In genomic region chr9:4068449-4068848, GRCh38 we compare ENCODE assay signal across 1 cellular context.
A peak's percentile ranks its signal among the peaks of the same experiment; 100 is the strongest.
TF ChIP-seq lines count a peak whose summit lies in the region.

No MANE protein-coding gene starts in this region.

TF ChIP-seq in HepG2, 621 proteins besides CTCF, POLR2A, EP300 and RAD21 (continued from another document):
- TF ChIP-seq CREBL2 (CRISPR knock-in tag; IDR thresholded peaks at IDR 0.05; ENCODE audit: borderline replicate concordance) (no peak), ZNF674 (CRISPR knock-in tag; IDR thresholded peaks at IDR 0.05; ENCODE audit: low read depth) (no peak), ZSCAN30 (CRISPR knock-in tag; IDR thresholded peaks at IDR 0.05) (no peak), NCOR1 (IDR thresholded peaks at IDR 0.05; ENCODE audit: borderline replicate concordance, low read length) (0 out of 2 replicates have a peak, but pooled peaks have one; percentile 35), HOXA5 (CRISPR knock-in tag; IDR thresholded peaks at IDR 0.05) (peak; percentile 91), ELF4 (CRISPR knock-in tag; IDR thresholded peaks at IDR 0.05; ENCODE audit: borderline replicate concordance) (no peak), HDAC6 (IDR thresholded peaks at IDR 0.05; ENCODE audit: low read depth, low read length) (no peak), FOSL2 (CRISPR knock-in tag; IDR thresholded peaks at IDR 0.05) (peak; percentile 21; the same call in 1 of the 2 replicates), MAFK (conservative IDR thresholded peaks at IDR 0.05 in 1 of 2, IDR thresholded peaks at IDR 0.05 in 1 of 2; ENCODE audit: low read length in 2 of 2) (peak in 1 of 2 experiments; percentile 24; a peak in 1 of 4 replicates), CEBPG (CRISPR knock-in tag; IDR thresholded peaks at IDR 0.05) (peak; percentile 37), FOXA3 (CRISPR knock-in tag; IDR thresholded peaks at IDR 0.05) (peak; percentile 72), TEAD3 (CRISPR knock-in tag; optimal IDR thresholded peaks at IDR 0.05; ENCODE audit: borderline replicate concordance) (peak; percentile 12), ARID3A (IDR thresholded peaks at IDR 0.05; ENCODE audit: low read depth, low read length) (peak; percentile 79), GABPB1 (CRISPR knock-in tag; IDR thresholded peaks at IDR 0.05) (no peak), FOXP4 (CRISPR knock-in tag; IDR thresholded peaks at IDR 0.05) (0 out of 2 replicates have a peak, but pooled peaks have one; percentile 31), KLF12 (CRISPR knock-in tag; IDR thresholded peaks at IDR 0.05; ENCODE audit: borderline replicate concordance) (no peak), GATAD2A (CRISPR knock-in tag; IDR thresholded peaks at IDR 0.05) (peak; percentile 47; the same call in 1 of the 2 replicates), HNF4A (CRISPR knock-in tag; IDR thresholded peaks at IDR 0.05) (peak; percentile 77), PAXIP1 (CRISPR knock-in tag; conservative IDR thresholded peaks at IDR 0.05) (peak; percentile 56), HMG20A (CRISPR knock-in tag; IDR thresholded peaks at IDR 0.05; ENCODE audit: borderline replicate concordance) (peak; percentile 27; the same call in 1 of the 2 replicates), FOXP1 (IDR thresholded peaks at IDR 0.05) (no peak), FOXP1 (CRISPR knock-in tag; IDR thresholded peaks at IDR 0.05) (peak; percentile 63), SOX5 (CRISPR knock-in tag; IDR thresholded peaks at IDR 0.05; ENCODE audit: borderline replicate concordance) (peak; percentile 40; the same call in 1 of the 2 replicates), AHDC1 (CRISPR knock-in tag; IDR thresholded peaks at IDR 0.05; ENCODE audit: borderline replicate concordance) (peak; percentile 28; the same call in 1 of the 2 replicates), ZNF3 (CRISPR knock-in tag; IDR thresholded peaks at IDR 0.05) (peak; percentile 89), CEBPB (IDR thresholded peaks at IDR 0.05; ENCODE audit: borderline replicate concordance, low read depth, low read length) (peak; percentile 78; the same call in 1 of the 2 replicates), ZNF644 (CRISPR knock-in tag; IDR thresholded peaks at IDR 0.05; ENCODE audit: low read depth) (peak; percentile 21; the same call in 1 of the 2 replicates), ZBTB42 (CRISPR knock-in tag; IDR thresholded peaks at IDR 0.05) (no peak), FOXA1 (IDR thresholded peaks at IDR 0.05) (0 out of 2 replicates have a peak, but pooled peaks have one; percentile 24), FOXA1 (CRISPR knock-in tag; IDR thresholded peaks at IDR 0.05) (peak; percentile 53), ZNF7 (CRISPR knock-in tag; IDR thresholded peaks at IDR 0.05) (peak; percentile 39; the same call in 1 of the 2 replicates), THRA (CRISPR knock-in tag; IDR thresholded peaks at IDR 0.05; ENCODE audit: borderline replicate concordance) (no peak)
